21 cellular contexts compared by ENCODE assay signal in genomic region chr10:5485948-5486851, GRCh38. TPM values are rescaled to one million over a fixed set of nuclear protein-coding genes. Genes with fewer than 3 reads are reported as not detected.
"Had no signal": no experiment of that assay in that cellular context is flagged by ENCODE, and none has a peak within 500 bp of the region (broad histone marks: within the 10 kb centered on the region; RNA-seq: fewer than 3 reads in every experiment).

No MANE protein-coding gene starts in this region.

- H3K4me3 ChIP-seq: cardiac muscle cell, gastroesophageal sphincter, hepatocyte, prostate gland had no signal

- H3K27ac ChIP-seq: cardiac muscle cell, epithelial cell of prostate, gastroesophageal sphincter, hepatocyte, prostate gland, VCaP had no signal

- H3K36me3 ChIP-seq: cardiac muscle cell, gastroesophageal sphincter, prostate gland had no signal

- H3K27me3 ChIP-seq: cardiac muscle cell, gastroesophageal sphincter, hepatocyte had no signal

- H3K4me3 Mint-ChIP-seq: activated CD8-positive, alpha-beta T cell treated with anti-CD3 and anti-CD28 coated beads for 36 hours; naive thymus-derived CD4-positive, alpha-beta T cell; T-cell had no signal

- H3K9me3 Mint-ChIP-seq: activated CD8-positive, alpha-beta T cell treated with anti-CD3 and anti-CD28 coated beads for 36 hours; naive thymus-derived CD4-positive, alpha-beta T cell; T-cell had no signal

- DNase-seq: activated CD4-positive, alpha-beta T cell treated with anti-CD3 and anti-CD28 coated beads for 4 hours; activated CD8-positive, alpha-beta memory T cell treated with anti-CD3 and anti-CD28 coated beads, Interleukin-2, amount 50 U/mL, for 4 hours; activated CD8-positive, alpha-beta T cell treated with anti-CD3 and anti-CD28 coated beads for 36 hours; activated naive CD4-positive, alpha-beta T cell treated with Interleukin-2 at 50 U/mL for 16 hours; effector memory CD4-positive, alpha-beta T cell; naive thymus-derived CD4-positive, alpha-beta T cell; nucleus accumbens; stimulated activated CD4-positive, alpha-beta T cell treated with anti-CD3 and anti-CD28 coated beads, Interleukin-2, amount 100 ng/mL, for 48 hours; stimulated activated CD8-positive, alpha-beta memory T cell treated with anti-CD3 and anti-CD28 coated beads, Interleukin-4, amount 100 ng/mL, for 48 hours; stimulated activated naive CD8-positive, alpha-beta T cell treated with anti-CD3 and anti-CD28 coated beads, Interleukin-15, Interleukin-2, amounts not matched to agents 100 U/mL and 50 U/mL, for 24 hours; T-cell; T1000 had no signal

- H3K36me3 Mint-ChIP-seq: naive thymus-derived CD4-positive, alpha-beta T cell; T-cell had no signal

- H3K9me3 ChIP-seq: gastroesophageal sphincter, prostate gland had no signal

- H3K27ac Mint-ChIP-seq: activated CD8-positive, alpha-beta T cell treated with anti-CD3 and anti-CD28 coated beads for 36 hours; naive thymus-derived CD4-positive, alpha-beta T cell had no signal

- H3K4me1 ChIP-seq: gastroesophageal sphincter, prostate gland had no signal

- H3K27me3 Mint-ChIP-seq: activated CD8-positive, alpha-beta T cell treated with anti-CD3 and anti-CD28 coated beads for 36 hours had no signal

RNA-seq across cellular contexts. Expression of gene CALML5, which starts 13.2 kb away (rescaled TPM):
- total RNA-seq: activated CD8-positive, alpha-beta T cell treated with anti-CD3 and anti-CD28 coated beads for 36 hours; cardiac muscle cell; gastroesophageal sphincter; hepatocyte; naive thymus-derived CD4-positive, alpha-beta T cell; sciatic nerve; T-cell; temporal lobe; ureter had no signal
- polyA plus RNA-seq: cardiac muscle cell; hepatocyte; naive thymus-derived CD4-positive, alpha-beta T cell had no signal

RNA-seq across cellular contexts. Expression of gene CALML3, which starts 38.6 kb away (rescaled TPM):
- total RNA-seq: activated CD8-positive, alpha-beta T cell treated with anti-CD3 and anti-CD28 coated beads for 36 hours; cardiac muscle cell; hepatocyte; naive thymus-derived CD4-positive, alpha-beta T cell; sciatic nerve; T-cell; temporal lobe; ureter had no signal
- polyA plus RNA-seq: cardiac muscle cell; hepatocyte; naive thymus-derived CD4-positive, alpha-beta T cell had no signal
